In genomic region chr6:340991-341827, GRCh38 we compare ENCODE assay signal across 10 cellular contexts. TPM values are rescaled to one million over a fixed set of nuclear protein-coding genes. Genes with fewer than 3 reads are reported as not detected.
DNase-seq lines count a peak whose midpoint lies in the region; ATAC-seq and TF ChIP-seq lines count a peak whose summit lies in the region.
"Had no signal": no experiment of that assay in that cellular context is flagged by ENCODE, and none has a peak within 500 bp of the region (broad histone marks: within the 10 kb centered on the region; RNA-seq: fewer than 3 reads in every experiment).

No MANE protein-coding gene starts in this region.

- no peaks in the 10 kb centered on the region for H3K27me3 Mint-ChIP-seq in activated CD4-positive, alpha-beta T cell treated with anti-CD3 and anti-CD28 coated beads, Interleukin-2, amount 10 ng/mL, durations not matched to agents 24 days and 14 days

- no peaks in the 10 kb centered on the region for H3K36me3 ChIP-seq in upper lobe of right lung

- H3K27me3 ChIP-seq in upper lobe of right lung = no peaks in the 10 kb centered on the region

- no peak overlapping the region for H3K27ac ChIP-seq in upper lobe of right lung

- no peak for TF ChIP-seq CTCF in upper lobe of right lung (IDR thresholded peaks at IDR 0.05)

- no peak overlapping the region for H3K4me3 Mint-ChIP-seq in activated CD4-positive, alpha-beta T cell treated with anti-CD3 and anti-CD28 coated beads, Interleukin-2, amount 10 ng/mL, durations not matched to agents 24 days and 14 days

- no peaks in the 10 kb centered on the region for H3K9me3 Mint-ChIP-seq in activated CD4-positive, alpha-beta T cell treated with anti-CD3 and anti-CD28 coated beads, Interleukin-2, amount 10 ng/mL, durations not matched to agents 24 days and 14 days

- H3K4me3 ChIP-seq in upper lobe of right lung = no peak overlapping the region

- no peak overlapping the region for H3K27ac Mint-ChIP-seq in activated CD4-positive, alpha-beta T cell treated with anti-CD3 and anti-CD28 coated beads, Interleukin-2, amount 10 ng/mL, durations not matched to agents 24 days and 14 days

- no peaks in the 10 kb centered on the region for H3K9me3 ChIP-seq in upper lobe of right lung

- H3K4me1 Mint-ChIP-seq in activated CD4-positive, alpha-beta T cell treated with anti-CD3 and anti-CD28 coated beads, Interleukin-2, amount 10 ng/mL, durations not matched to agents 24 days and 14 days = peaks cover 47% of the 10 kb centered on the region

- peak; percentile 8 for ATAC-seq in Right ventricle myocardium superior (ENCODE audit: poor library complexity)
- ATAC-seq in HG03139 (IDR thresholded peaks at IDR 0.05; ENCODE audit: unreplicated experiment) = peak; percentile 25
- peak; percentile 29 for ATAC-seq in esophagus mucosa
- ATAC-seq in upper lobe of right lung = peak; percentile 68
- no peak for ATAC-seq in HG02938 (IDR thresholded peaks at IDR 0.05; ENCODE audit: unreplicated experiment)

- DNase-seq in Right ventricle myocardium superior (no peak), cardiac septum (ENCODE audit: low spot score) (no peak), upper lobe of right lung (peak; percentile 78)
- no peak for DNase-seq in activated CD4-positive, alpha-beta T cell treated with anti-CD3 and anti-CD28 coated beads, Interleukin-2, amount 10 ng/mL, durations not matched to agents 24 days and 14 days
- DNase-seq in stimulated activated naive CD4-positive, alpha-beta T cell treated with Interleukin-2 at 50 U/mL for 16 hours (lab: John Stamatoyannopoulos, UW) = no peak
- DNase-seq: ACHN had no signal

- H3K4me1 ChIP-seq in upper lobe of right lung = peaks cover 16% of the 10 kb centered on the region

- no peaks in the 10 kb centered on the region for H3K36me3 Mint-ChIP-seq in activated CD4-positive, alpha-beta T cell treated with anti-CD3 and anti-CD28 coated beads, Interleukin-2, amount 10 ng/mL, durations not matched to agents 24 days and 14 days (ENCODE audit: low read depth)

- intact Hi-C loops in Right ventricle myocardium superior (cut with DNase I) = no loop called here
- intact Hi-C loops in cardiac septum (cut with DNase I) = no loop called here
- intact Hi-C loops in upper lobe of right lung (cut with DNase I) = no loop called here
- intact Hi-C loops in activated CD4-positive, alpha-beta T cell treated with anti-CD3 and anti-CD28 coated beads, Interleukin-2, amount 10 ng/mL, durations not matched to agents 24 days and 14 days (cut with micrococcal nuclease) = no loop called here

RNA-seq across cellular contexts. Expression of gene DUSP22, which starts 48.9 kb away (rescaled TPM):
- 50.5 TPM for total RNA-seq in Right ventricle myocardium superior
- total RNA-seq in cardiac septum = 49.2 TPM
- total RNA-seq in esophagus mucosa = 40.1 TPM
- total RNA-seq in upper lobe of right lung = 61.2 TPM
- total RNA-seq in activated CD4-positive, alpha-beta T cell treated with anti-CD3 and anti-CD28 coated beads, Interleukin-2, amount 10 ng/mL, durations not matched to agents 24 days and 14 days = 22.5 and 24.0 TPM in 2 replicates

RNA-seq across cellular contexts. Expression of gene IRF4, which starts 50.3 kb away (rescaled TPM):
- total RNA-seq in Right ventricle myocardium superior = 0.54 TPM
- total RNA-seq in cardiac septum = 0.89 TPM
- 1.1 TPM for total RNA-seq in esophagus mucosa
- total RNA-seq in upper lobe of right lung = 3.7 TPM
- total RNA-seq in activated CD4-positive, alpha-beta T cell treated with anti-CD3 and anti-CD28 coated beads, Interleukin-2, amount 10 ng/mL, durations not matched to agents 24 days and 14 days = 831 and 846 TPM in 2 replicates
- total RNA-seq: myocyte had no signal

Comparison
In these comparisons a context has a peak if more than half of its experiments do, and no peak if none do; other contexts are left out.
1. RNA of gene IRF4, which starts 50.3 kb away (total RNA-seq): 831 to 846 TPM in activated CD4-positive, alpha-beta T cell treated with anti-CD3 and anti-CD28 coated beads, Interleukin-2, amount 10 ng/mL, durations not matched to agents 24 days and 14 days; 3.7 TPM in upper lobe of right lung (single experiment), 1.1 TPM in esophagus mucosa (single experiment), 0.89 TPM in cardiac septum (single experiment) and 0.54 TPM in Right ventricle myocardium superior (single experiment); every median in the first group is over 100 times any median in the second.